23 cellular contexts compared by ENCODE assay signal in the genomic region with DNA sequence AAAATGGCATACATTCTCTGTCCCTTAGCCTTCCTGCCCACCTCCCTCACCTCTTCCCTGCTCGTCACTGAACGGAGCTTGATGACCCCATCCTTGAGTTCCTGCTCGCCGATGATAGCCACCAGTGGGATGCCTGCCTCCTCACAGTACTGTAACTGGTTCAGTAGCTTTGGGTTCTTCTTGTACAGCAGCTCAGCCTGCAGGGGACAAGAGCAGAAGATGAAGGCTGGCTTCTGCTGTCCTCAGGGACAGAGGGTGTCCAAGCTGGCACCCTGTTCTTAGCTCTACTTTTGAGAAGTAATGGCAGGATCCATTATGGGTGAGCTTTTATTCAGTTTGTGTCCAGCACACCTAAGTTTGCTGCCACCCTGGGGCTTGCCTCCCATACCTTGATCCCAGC. TPM values are rescaled to one million over a fixed set of nuclear protein-coding genes. Genes with fewer than 3 reads are reported as not detected.
DNase-seq lines count a peak whose midpoint lies in the region; ATAC-seq, FAIRE-seq and TF ChIP-seq lines count a peak whose summit lies in the region.
"Had no signal": no experiment of that assay in that cellular context is flagged by ENCODE, and none has a peak within 500 bp of the region (broad histone marks: within the 10 kb centered on the region; RNA-seq: fewer than 3 reads in every experiment).

No MANE protein-coding gene starts in this region.

- in situ Hi-C loops in IMR-90 (cut with MboI; ENCODE audit: low sequenced_read_pairs) = loop anchor here (25.0 kb wide), 1 partner anchor 913 kb away; no protein-coding TSS in a partner anchor
- in situ Hi-C loops in GM12878 (cut with MboI) = no loop called here

- H2AFZ ChIP-seq in IMR-90 (replicated peaks; ENCODE audit: low read length, poor library complexity) (no peak overlapping the region), GM12878 (ENCODE audit: control insufficient read depth, low read depth, low read length) (no peak overlapping the region)

- H4K20me1 ChIP-seq in IMR-90 (ENCODE audit: insufficient read depth, low read length) (no peaks in the 10 kb centered on the region; the same call in 1 of the 2 replicates), GM12878 (ENCODE audit: control insufficient read depth, insufficient read depth) (no peaks in the 10 kb centered on the region; the same call in 1 of the 2 replicates)

- H2AK5ac ChIP-seq in IMR-90 (ENCODE audit: low read depth, low read length) = no peak overlapping the region

- H3K27ac Mint-ChIP-seq in glutamatergic neuron (ENCODE audit: unreplicated experiment) = peak overlapping the region; percentile 64
- H3K27ac Mint-ChIP-seq: B cell; CD8-positive, alpha-beta T cell had no signal

- TF ChIP-seq RAD21 in IMR-90 (IDR thresholded peaks at IDR 0.05; ENCODE audit: low read length) = no peak
- TF ChIP-seq RAD21 in GM12878 (IDR thresholded peaks at IDR 0.05; ENCODE audit: insufficient read depth, low read depth, low read length) = no peak

- no peak overlapping the region for H2BK20ac ChIP-seq in IMR-90 (ENCODE audit: low read depth, low read length)

- no peak overlapping the region for H3K9ac ChIP-seq in IMR-90 (ENCODE audit: low read depth, low read length)
- no peak overlapping the region for H3K9ac ChIP-seq in GM12878 (ENCODE audit: control insufficient read depth, insufficient read depth, low read length)

- H3K9me3 ChIP-seq in IMR-90 (ENCODE audit: control insufficient read depth, insufficient read depth, low read length) (no peaks in the 10 kb centered on the region), GM12878 (replicated peaks; ENCODE audit: control insufficient read depth, insufficient read depth, low read length) (no peaks in the 10 kb centered on the region), thyroid gland (no peaks in the 10 kb centered on the region)
- H3K9me3 ChIP-seq: MG63 had no signal

- H3K27ac ChIP-seq in IMR-90 (ENCODE audit: insufficient read depth, low read length) (no peak overlapping the region), GM12878 (ENCODE audit: control insufficient read depth, insufficient read depth) (no peak overlapping the region), thyroid gland (no peak overlapping the region)
- H3K27ac ChIP-seq: C4-2B had no signal

- H3K27me3 ChIP-seq in IMR-90 (ENCODE audit: control insufficient read depth, insufficient read depth, low read length) (no peaks in the 10 kb centered on the region), GM12878 (replicated peaks in 1 of 2; ENCODE audit: control insufficient read depth in 2 of 2, insufficient read depth in 2 of 2, low read length in 1 of 2) (no peaks in the 10 kb centered on the region), thyroid gland (no peaks in the 10 kb centered on the region)
- H3K27me3 ChIP-seq: MG63 had no signal

- CTCF ChIA-PET in IMR-90 (lab: Yijun Ruan, JAX) (interaction anchor here (0.6 kb wide), 1 partner anchor 22 kb away, joined by 4 read pairs; no protein-coding TSS in a partner anchor), GM12878 (lab: Yijun Ruan, JAX) (interaction anchor here (0.6 to 1.5 kb wide), 6 partner anchors 10 to 302 kb away, joined by 3 to 5 read pairs (median 3); partner anchors contain the start of genes HARS1, HARS2, IK and NDUFA2)

- no peak overlapping the region for H3K4me2 ChIP-seq in IMR-90 (ENCODE audit: low read depth, low read length)
- H3K4me2 ChIP-seq in GM12878 (ENCODE audit: control insufficient read depth, insufficient read depth) = no peak overlapping the region

- H4K8ac ChIP-seq in IMR-90 (ENCODE audit: low read depth in 2 of 2, low read length in 2 of 2) = no peak overlapping the region

- H3K36me3 ChIP-seq in IMR-90 (ENCODE audit: control insufficient read depth, insufficient read depth, low read length) = peaks cover 58% of the 10 kb centered on the region
- H3K36me3 ChIP-seq in GM12878 (ENCODE audit: control insufficient read depth in 2 of 2, insufficient read depth in 2 of 2, low read length in 1 of 2) = peaks cover 26 to 31% of the 10 kb centered on the region in 2 experiments
- H3K36me3 ChIP-seq in thyroid gland = peaks cover 33 to 55% of the 10 kb centered on the region in 2 donors

- BruUV-seq in IMR-90 (replicated peaks; lab: Mats Ljungman, UMichigan) (no TSS peak), GM12878 (replicated peaks; lab: Mats Ljungman, UMichigan) (no TSS peak)

- no peak overlapping the region for H3K23ac ChIP-seq in IMR-90 (ENCODE audit: low read depth, low read length)

- peaks cover 4% of the 10 kb centered on the region for H3K36me3 Mint-ChIP-seq in glutamatergic neuron (ENCODE audit: unreplicated experiment)

- no peak overlapping the region for H3K4me3 Mint-ChIP-seq in glutamatergic neuron (ENCODE audit: unreplicated experiment)
- H3K4me3 Mint-ChIP-seq: B cell; CD8-positive, alpha-beta T cell had no signal

- 100% methylated on average over 2 of the region's 4 CpGs; no CpG with 5 or more reads in 1 of the 2 experiments for WGBS in IMR-90 (ENCODE audit: extremely low coverage in 2 of 2, insufficient read length in 1 of 2), 2 experiments
- 100% methylated on average over 4 of the region's 4 CpGs for WGBS in GM12878 (ENCODE audit: insufficient coverage, insufficient replicate concordance, low lambda C conversion rate, missing lambda C conversion rate)
- 91 to 94% methylated on average over 4 of the region's 4 CpGs for WGBS in thyroid gland, 2 donors

- peak; percentile 33; the same call in 1 of the 2 replicates for TF ChIP-seq POLR2A in GM12891 (IDR thresholded peaks at IDR 0.05; ENCODE audit: low read depth, low read length)
- TF ChIP-seq POLR2A in IMR-90 (IDR thresholded peaks at IDR 0.05; ENCODE audit: low read depth, low read length) = no peak
- TF ChIP-seq POLR2A in GM12878 (IDR thresholded peaks at IDR 0.05; ENCODE audit: low read depth, low read length) = peak; percentile 28; the same call in 1 of the 2 replicates
- no peak for TF ChIP-seq POLR2A in thyroid gland (IDR thresholded peaks at IDR 0.05)

- SMC1A ChIA-PET in GM12878 (lab: Charles Lee; ENCODE audit: uncharacterized antibody, unreplicated experiment) = interaction anchor here (1.0 kb wide), 1 partner anchor 9 kb away, joined by 3 read pairs; no protein-coding TSS in a partner anchor

- intact Hi-C loops in IMR-90 (cut with micrococcal nuclease) = no loop called here
- intact Hi-C loops in GM12878 (cut with micrococcal nuclease; ENCODE audit: unreplicated experiment) = no loop called here
- intact Hi-C loops in thyroid gland (cut with DNase I) = no loop called here

- no peak overlapping the region for H2BK120ac ChIP-seq in IMR-90 (ENCODE audit: low read depth, low read length)

- no peak overlapping the region for H2BK15ac ChIP-seq in IMR-90 (ENCODE audit: low read depth, low read length)

- peaks cover 1% of the 10 kb centered on the region; the same call in 1 of the 2 replicates for H3K9me1 ChIP-seq in IMR-90 (ENCODE audit: insufficient read depth, low read length)

- no peaks in the 10 kb centered on the region for H3K27me3 Mint-ChIP-seq in glutamatergic neuron (ENCODE audit: unreplicated experiment)
- H3K27me3 Mint-ChIP-seq: B cell had no signal

- H2BK5ac ChIP-seq in IMR-90 (ENCODE audit: low read depth, low read length, poor library complexity, severe bottlenecking) = no peak overlapping the region

- H4K5ac ChIP-seq in IMR-90 (ENCODE audit: low read depth, low read length) = no peak overlapping the region

- H3K4me1 Mint-ChIP-seq in glutamatergic neuron (ENCODE audit: low read depth, unreplicated experiment) = no peaks in the 10 kb centered on the region
- H3K4me1 Mint-ChIP-seq: B cell had no signal

- FAIRE-seq in GM12891 (lab: Jason Lieb, UNC) = no peak
- no peak for FAIRE-seq in GM12878 (lab: Jason Lieb, UNC)
- FAIRE-seq: GM18507 had no signal

- H4K91ac ChIP-seq in IMR-90 (ENCODE audit: insufficient read depth, low read depth, low read length) = no peak overlapping the region

- H3K14ac ChIP-seq in IMR-90 (replicated peaks; ENCODE audit: low read depth, low read length) = no peak overlapping the region

- H3K79me1 ChIP-seq in IMR-90 (ENCODE audit: low read depth in 1 of 2, low read length in 2 of 2) = peaks cover 0 to 11% of the 10 kb centered on the region in 2 experiments; a peak in 1 of 4 replicates

- no peak overlapping the region for H3K4ac ChIP-seq in IMR-90 (ENCODE audit: low read depth, low read length)

- H3K4me1 ChIP-seq in IMR-90 (ENCODE audit: control insufficient read depth, insufficient read depth, low read length) = no peaks in the 10 kb centered on the region; the same call in 1 of the 2 replicates
- H3K4me1 ChIP-seq in GM12878 (ENCODE audit: control insufficient read depth, insufficient read depth, low read length) = no peaks in the 10 kb centered on the region
- no peaks in the 10 kb centered on the region for H3K4me1 ChIP-seq in thyroid gland

- RAD21 ChIA-PET in GM12878 (lab: Charles Lee; ENCODE audit: unreplicated experiment) = interaction anchor here (0.8 to 0.9 kb wide), 2 partner anchors 36 to 46 kb away, joined by 3 to 6 read pairs; no protein-coding TSS in a partner anchor

- H2AK9ac ChIP-seq in IMR-90 (replicated peaks; ENCODE audit: low read depth, low read length, poor library complexity) = peak overlapping the region; percentile 37

- no peak for TF ChIP-seq EP300 in GM12878 (IDR thresholded peaks at IDR 0.05; ENCODE audit: borderline replicate concordance in 1 of 2, control insufficient read depth in 1 of 2, low read depth in 2 of 2, low read length in 2 of 2)

- TF ChIP-seq CTCF in IMR-90 (conservative IDR thresholded peaks at IDR 0.05; ENCODE audit: low read depth, low read length) (no peak), GM12878 (IDR thresholded peaks at IDR 0.05 in 2 of 3, conservative IDR thresholded peaks at IDR 0.05 in 1 of 3; ENCODE audit: control insufficient read depth in 2 of 3, extremely low read depth in 1 of 3, insufficient read depth in 1 of 3, low read depth in 3 of 3, low read length in 3 of 3) (no peak), glutamatergic neuron (IDR thresholded peaks at IDR 0.05; ENCODE audit: partially characterized antibody, unreplicated experiment) (no peak), thyroid gland (IDR thresholded peaks at IDR 0.05) (no peak)

- H3K79me2 ChIP-seq in GM12878 (ENCODE audit: control insufficient read depth, insufficient read depth, low read length) = no peaks in the 10 kb centered on the region

- H3K9me3 Mint-ChIP-seq in glutamatergic neuron (ENCODE audit: unreplicated experiment) = peaks cover 1% of the 10 kb centered on the region
- H3K9me3 Mint-ChIP-seq: CD8-positive, alpha-beta T cell had no signal

- no peak overlapping the region for H3K18ac ChIP-seq in IMR-90 (ENCODE audit: low read depth, low read length)

- dilution Hi-C loops in IMR-90 (cut with HindIII; ENCODE audit: low sequenced_read_pairs, unreplicated experiment) = no loop called here

- H3K56ac ChIP-seq in IMR-90 (ENCODE audit: extremely low read depth, insufficient read depth, low read length) = no peak overlapping the region

- ATAC-seq in IMR-90 (ENCODE audit: low read depth) = no peak
- ATAC-seq in GM12878 = no peak
- ATAC-seq: CD8-positive, alpha-beta T cell; Right ventricle myocardium inferior had no signal

- POLR2A ChIA-PET in IMR-90 (lab: Charles Lee; ENCODE audit: unreplicated experiment) (no interaction called here), GM12878 (lab: Charles Lee) (interaction anchor here (0.7 to 1.1 kb wide), 2 partner anchors 9 to 273 kb away, joined by 3 to 4 read pairs; partner anchors contain the start of gene ANKHD1)

- DNase-seq in GM12891 (ENCODE audit: insufficient read length, low spot score) = no peak
- no peak for DNase-seq in IMR-90
- DNase-seq in GM12878 (ENCODE audit: low read depth, low spot score) = no peak
- no peak for DNase-seq in glutamatergic neuron
- DNase-seq in medulla oblongata (ENCODE audit: extremely low spot score) = no peak
- no peak for DNase-seq in glomerular visceral epithelial cell (ENCODE audit: extremely low spot score)
- no peak for DNase-seq in NOMO-1 treated with dmso at 0.1 percent for 144 hours (lab: John Stamatoyannopoulos, UW; ENCODE audit: unreplicated experiment)
- DNase-seq in thyroid gland = no peak
- DNase-seq: CD8-positive, alpha-beta T cell; DMS 273 treated with DMSO at 0.1 percent for 48 hours; DND-41; KG1; MG63; NCI-H1105 treated with DMSO at 0.1 percent for 48 hours; NCI-H2029; NCI-H446; NCI-H524 treated with DMSO at 0.1 percent for 48 hours; NCI-H774; PC-3 had no signal

- no peak overlapping the region for H3K4me3 ChIP-seq in IMR-90 (ENCODE audit: insufficient read depth, low read depth, low read length)
- H3K4me3 ChIP-seq in GM12878 = no peak overlapping the region
- H3K4me3 ChIP-seq in thyroid gland (replicated peaks in 1 of 3) = no peak overlapping the region
- H3K4me3 ChIP-seq: MG63 had no signal

RNA-seq across cellular contexts. Expression of gene DND1, which starts 1.3 kb away (rescaled TPM):
- 0.17 TPM for polyA plus RNA-seq in GM12891 (2012; ENCODE audit: low read depth, missing spikeins)
- total RNA-seq in IMR-90 (2012; rRNA removed) (under 0.01 TPM in 2 replicates), GM12878 (2014; rRNA removed) (1.7 and 2.2 TPM in 2 replicates), GM12878 (2014; rRNA removed; fragmentation: Illumina TruSeq; extraction: Trizol) (0.41 and 0.49 TPM in 2 replicates), GM12878 (2021) (1.8 and 2.6 TPM in 2 replicates), glutamatergic neuron (ENCODE audit: unreplicated experiment) (5.4 TPM), thyroid gland (1 to 10 TPM in 2 of 4 donors, not detected in 2; 1.3 to 2.0 TPM)
- polyA plus RNA-seq in IMR-90 (2012; rRNA removed) (0.63 and 0.67 TPM in 2 replicates), GM12878 (2011; rRNA removed) (0.39 and 0.96 TPM in 2 replicates), GM12878 (2014; fragmentation: Illumina TruSeq; extraction: Trizol) (0.11 and 0.47 TPM in 2 replicates), GM12878 (2014; fragmentation: Nextera tagmentation; extraction: Ambion mirVana) (not detected), GM12878 (2014; rRNA removed) (1.8 and 2.9 TPM in 2 replicates), GM12878 (2016; fragmentation: Nextera tagmentation; extraction: Ambion mirVana) (under 1 TPM; 0.15 to 0.40 TPM)
- polyA plus RNA-seq in IMR-90 (2012; cell fraction: cytosol; rRNA removed) = 0.08 and 0.40 TPM in 2 replicates
- polyA plus RNA-seq in IMR-90 (2012; cell fraction: nucleus; rRNA removed; ENCODE audit: low replicate concordance) = 3.8 and 12.4 TPM in 2 replicates
- 2.6 and 4.0 TPM in 2 replicates for total RNA-seq in GM12878 (2013; cell fraction: nucleolus; rRNA removed)
- polyA plus RNA-seq in GM12878 (2011; ENCODE audit: low read depth) = not detected
- 1.4 and 2.4 TPM in 2 replicates for polyA plus RNA-seq in GM12878 (2011; cell fraction: cytosol; rRNA removed)
- polyA plus RNA-seq in GM12878 (2011; cell fraction: nucleus; rRNA removed) = 12.6 and 15.4 TPM in 2 replicates
- polyA plus RNA-seq in GM12878 (2012) = 0.12 and 0.20 TPM in 2 replicates
- 0.37 and 1.2 TPM in 2 replicates for polyA minus RNA-seq in GM12878 (2011; rRNA and poly(A)+ RNA removed)
- polyA minus RNA-seq in GM12878 (2011; cell fraction: cytosol; rRNA and poly(A)+ RNA removed) = not detected in 2 replicates
- polyA minus RNA-seq in GM12878 (2011; cell fraction: nucleus; rRNA and poly(A)+ RNA removed) = 1.1 and 2.8 TPM in 2 replicates

RNA-seq across cellular contexts. Expression of gene WDR55, which starts 9.9 kb away (rescaled TPM):
- 14.2 TPM for polyA plus RNA-seq in GM12891 (2012; ENCODE audit: low read depth, missing spikeins)
- total RNA-seq in IMR-90 (2012; rRNA removed) = 19.2 and 20.4 TPM in 2 replicates
- polyA plus RNA-seq in IMR-90 (2012; rRNA removed) = 18.0 and 19.0 TPM in 2 replicates
- polyA plus RNA-seq in IMR-90 (2012; cell fraction: cytosol; rRNA removed) = 11.9 and 13.6 TPM in 2 replicates
- polyA plus RNA-seq in IMR-90 (2012; cell fraction: nucleus; rRNA removed; ENCODE audit: low replicate concordance) = 60.1 and 69.9 TPM in 2 replicates
- total RNA-seq in GM12878 (2013; cell fraction: nucleolus; rRNA removed) = 35.0 and 35.6 TPM in 2 replicates
- 18.4 and 19.5 TPM in 2 replicates for total RNA-seq in GM12878 (2014; rRNA removed)
- total RNA-seq in GM12878 (2014; rRNA removed; fragmentation: Illumina TruSeq; extraction: Trizol) = 16.7 and 18.8 TPM in 2 replicates
- total RNA-seq in GM12878 (2021) = 22.7 and 23.1 TPM in 2 replicates
- 12.6 TPM for polyA plus RNA-seq in GM12878 (2011; ENCODE audit: low read depth)
- 21.1 and 22.1 TPM in 2 replicates for polyA plus RNA-seq in GM12878 (2011; rRNA removed)
- polyA plus RNA-seq in GM12878 (2011; cell fraction: cytosol; rRNA removed) = 30.2 and 39.7 TPM in 2 replicates
- 36.3 and 39.6 TPM in 2 replicates for polyA plus RNA-seq in GM12878 (2011; cell fraction: nucleus; rRNA removed)
- 17.7 and 19.0 TPM in 2 replicates for polyA plus RNA-seq in GM12878 (2012)
- polyA plus RNA-seq in GM12878 (2014; fragmentation: Illumina TruSeq; extraction: Trizol) = 17.4 and 19.2 TPM in 2 replicates
- polyA plus RNA-seq in GM12878 (2014; fragmentation: Nextera tagmentation; extraction: Ambion mirVana) = 1 to 10 TPM; 3.4 to 3.7 TPM
- polyA plus RNA-seq in GM12878 (2014; rRNA removed) = 26.6 and 27.8 TPM in 2 replicates
- 10 to 100 TPM; 22.0 to 25.9 TPM for polyA plus RNA-seq in GM12878 (2016; fragmentation: Nextera tagmentation; extraction: Ambion mirVana)
- polyA minus RNA-seq in GM12878 (2011; rRNA and poly(A)+ RNA removed) = 19.4 and 39.0 TPM in 2 replicates
- polyA minus RNA-seq in GM12878 (2011; cell fraction: cytosol; rRNA and poly(A)+ RNA removed) = 11.7 and 11.9 TPM in 2 replicates
- 18.0 and 28.1 TPM in 2 replicates for polyA minus RNA-seq in GM12878 (2011; cell fraction: nucleus; rRNA and poly(A)+ RNA removed)
- 31.5 TPM for total RNA-seq in glutamatergic neuron (ENCODE audit: unreplicated experiment)
- 10 to 100 TPM; 19.5 to 23.8 (median 20.7) TPM for total RNA-seq in thyroid gland

RNA-seq across cellular contexts. Expression of gene HARS1, which starts 16.5 kb away (rescaled TPM):
- polyA plus RNA-seq in GM12891 (2012; ENCODE audit: low read depth, missing spikeins) = 66.0 TPM
- 134 and 141 TPM in 2 replicates for total RNA-seq in IMR-90 (2012; rRNA removed)
- polyA plus RNA-seq in IMR-90 (2012; rRNA removed) = 89.3 and 97.6 TPM in 2 replicates
- 40.7 and 64.9 TPM in 2 replicates for polyA plus RNA-seq in IMR-90 (2012; cell fraction: cytosol; rRNA removed)
- 52.0 and 145 TPM in 2 replicates for polyA plus RNA-seq in IMR-90 (2012; cell fraction: nucleus; rRNA removed; ENCODE audit: low replicate concordance)
- total RNA-seq in GM12878 (2013; cell fraction: nucleolus; rRNA removed) = 79.2 and 82.0 TPM in 2 replicates
- 79.5 and 83.2 TPM in 2 replicates for total RNA-seq in GM12878 (2014; rRNA removed)
- total RNA-seq in GM12878 (2014; rRNA removed; fragmentation: Illumina TruSeq; extraction: Trizol) = 64.2 and 68.3 TPM in 2 replicates
- total RNA-seq in GM12878 (2021) = 68.8 and 77.1 TPM in 2 replicates
- polyA plus RNA-seq in GM12878 (2011; ENCODE audit: low read depth) = 46.9 TPM
- 66.9 and 76.4 TPM in 2 replicates for polyA plus RNA-seq in GM12878 (2011; rRNA removed)
- polyA plus RNA-seq in GM12878 (2011; cell fraction: cytosol; rRNA removed) = 64.4 and 72.8 TPM in 2 replicates
- 83.1 and 102 TPM in 2 replicates for polyA plus RNA-seq in GM12878 (2011; cell fraction: nucleus; rRNA removed)
- 52.7 and 61.5 TPM in 2 replicates for polyA plus RNA-seq in GM12878 (2012)
- polyA plus RNA-seq in GM12878 (2014; fragmentation: Illumina TruSeq; extraction: Trizol) = 78.7 and 82.0 TPM in 2 replicates
- polyA plus RNA-seq in GM12878 (2014; fragmentation: Nextera tagmentation; extraction: Ambion mirVana) = 10 to 100 TPM; 12.0 to 17.3 TPM
- 74.4 and 76.7 TPM in 2 replicates for polyA plus RNA-seq in GM12878 (2014; rRNA removed)
- 10 to 100 TPM; 93.0 to 93.8 TPM for polyA plus RNA-seq in GM12878 (2016; fragmentation: Nextera tagmentation; extraction: Ambion mirVana)
- polyA minus RNA-seq in GM12878 (2011; rRNA and poly(A)+ RNA removed) = 86.1 and 91.4 TPM in 2 replicates
- 22.6 and 25.3 TPM in 2 replicates for polyA minus RNA-seq in GM12878 (2011; cell fraction: cytosol; rRNA and poly(A)+ RNA removed)
- polyA minus RNA-seq in GM12878 (2011; cell fraction: nucleus; rRNA and poly(A)+ RNA removed) = 26.0 and 54.6 TPM in 2 replicates
- total RNA-seq in glutamatergic neuron (ENCODE audit: unreplicated experiment) = 162 TPM
- total RNA-seq in thyroid gland = 10 to 100 TPM; 41.0 to 56.8 (median 48.2) TPM

RNA-seq across cellular contexts. Expression of gene HARS2, which starts 16.6 kb away (rescaled TPM):
- polyA plus RNA-seq in GM12891 (2012; ENCODE audit: low read depth, missing spikeins) = 19.7 TPM
- total RNA-seq in IMR-90 (2012; rRNA removed) (30.1 and 36.9 TPM in 2 replicates), GM12878 (2014; rRNA removed) (24.7 and 29.8 TPM in 2 replicates), GM12878 (2014; rRNA removed; fragmentation: Illumina TruSeq; extraction: Trizol) (23.6 and 25.0 TPM in 2 replicates), GM12878 (2021) (23.0 and 24.1 TPM in 2 replicates), glutamatergic neuron (ENCODE audit: unreplicated experiment) (56.7 TPM), thyroid gland (10 to 100 TPM; 29.3 to 31.8 (median 30.1) TPM)
- polyA plus RNA-seq in IMR-90 (2012; rRNA removed) (26.5 and 33.0 TPM in 2 replicates), GM12878 (2011; rRNA removed) (34.3 and 40.9 TPM in 2 replicates), GM12878 (2014; fragmentation: Illumina TruSeq; extraction: Trizol) (20.1 and 23.5 TPM in 2 replicates), GM12878 (2014; fragmentation: Nextera tagmentation; extraction: Ambion mirVana) (10 to 100 TPM in 1 of 2 experiments, 1 to 10 TPM in 1; 9.3 to 13.1 TPM), GM12878 (2014; rRNA removed) (27.5 and 28.9 TPM in 2 replicates), GM12878 (2016; fragmentation: Nextera tagmentation; extraction: Ambion mirVana) (10 to 100 TPM; 31.2 to 33.4 TPM)
- 10.4 and 14.4 TPM in 2 replicates for polyA plus RNA-seq in IMR-90 (2012; cell fraction: cytosol; rRNA removed)
- polyA plus RNA-seq in IMR-90 (2012; cell fraction: nucleus; rRNA removed; ENCODE audit: low replicate concordance) = 23.6 and 63.1 TPM in 2 replicates
- 63.8 and 71.1 TPM in 2 replicates for total RNA-seq in GM12878 (2013; cell fraction: nucleolus; rRNA removed)
- polyA plus RNA-seq in GM12878 (2011; ENCODE audit: low read depth) = 18.4 TPM
- 17.7 and 19.5 TPM in 2 replicates for polyA plus RNA-seq in GM12878 (2011; cell fraction: cytosol; rRNA removed)
- 59.6 and 68.6 TPM in 2 replicates for polyA plus RNA-seq in GM12878 (2011; cell fraction: nucleus; rRNA removed)
- 21.6 and 23.9 TPM in 2 replicates for polyA plus RNA-seq in GM12878 (2012)
- 37.2 and 40.5 TPM in 2 replicates for polyA minus RNA-seq in GM12878 (2011; rRNA and poly(A)+ RNA removed)
- polyA minus RNA-seq in GM12878 (2011; cell fraction: cytosol; rRNA and poly(A)+ RNA removed) = 13.5 and 14.0 TPM in 2 replicates
- 43.6 and 65.0 TPM in 2 replicates for polyA minus RNA-seq in GM12878 (2011; cell fraction: nucleus; rRNA and poly(A)+ RNA removed)

RNA-seq across cellular contexts. Expression of gene ZMAT2, which starts 25.6 kb away (rescaled TPM):
- polyA plus RNA-seq in GM12891 (2012; ENCODE audit: low read depth, missing spikeins) = 87.5 TPM
- total RNA-seq in IMR-90 (2012; rRNA removed) (16.3 and 44.7 TPM in 2 replicates), GM12878 (2014; rRNA removed) (28.1 and 35.8 TPM in 2 replicates), GM12878 (2014; rRNA removed; fragmentation: Illumina TruSeq; extraction: Trizol) (88.2 and 89.3 TPM in 2 replicates), GM12878 (2021) (44.1 and 44.8 TPM in 2 replicates), glutamatergic neuron (ENCODE audit: unreplicated experiment) (71.3 TPM), thyroid gland (10 to 100 TPM; 35.1 to 46.0 (median 37.5) TPM)
- polyA plus RNA-seq in IMR-90 (2012; rRNA removed) (32.2 and 41.2 TPM in 2 replicates), GM12878 (2011; rRNA removed) (65.2 and 83.2 TPM in 2 replicates), GM12878 (2014; fragmentation: Illumina TruSeq; extraction: Trizol) (102 and 135 TPM in 2 replicates), GM12878 (2014; fragmentation: Nextera tagmentation; extraction: Ambion mirVana) (10 to 100 TPM; 41.5 to 41.8 TPM), GM12878 (2014; rRNA removed) (33.9 and 47.9 TPM in 2 replicates), GM12878 (2016; fragmentation: Nextera tagmentation; extraction: Ambion mirVana) (10 to 100 TPM; 33.8 to 35.3 TPM)
- 9.6 and 18.6 TPM in 2 replicates for polyA plus RNA-seq in IMR-90 (2012; cell fraction: cytosol; rRNA removed)
- polyA plus RNA-seq in IMR-90 (2012; cell fraction: nucleus; rRNA removed; ENCODE audit: low replicate concordance) = 3.6 and 25.4 TPM in 2 replicates
- 16.5 and 19.7 TPM in 2 replicates for total RNA-seq in GM12878 (2013; cell fraction: nucleolus; rRNA removed)
- 78.2 TPM for polyA plus RNA-seq in GM12878 (2011; ENCODE audit: low read depth)
- polyA plus RNA-seq in GM12878 (2011; cell fraction: cytosol; rRNA removed) = 21.1 and 34.4 TPM in 2 replicates
- 30.3 and 36.4 TPM in 2 replicates for polyA plus RNA-seq in GM12878 (2011; cell fraction: nucleus; rRNA removed)
- polyA plus RNA-seq in GM12878 (2012) = 63.1 and 79.6 TPM in 2 replicates
- 16.3 and 19.9 TPM in 2 replicates for polyA minus RNA-seq in GM12878 (2011; rRNA and poly(A)+ RNA removed)
- 6.0 and 6.4 TPM in 2 replicates for polyA minus RNA-seq in GM12878 (2011; cell fraction: cytosol; rRNA and poly(A)+ RNA removed)
- 8.2 and 12.9 TPM in 2 replicates for polyA minus RNA-seq in GM12878 (2011; cell fraction: nucleus; rRNA and poly(A)+ RNA removed)

Comparison
In these comparisons a context has a peak if more than half of its experiments do, and no peak if none do; other contexts are left out.
1. POLR2A ChIP-seq: peak in GM12891 (single experiment) and GM12878 (single experiment); none in IMR-90 (single experiment) and thyroid gland (0 of 2).